ENCODE assay signal across 27 cellular contexts in the genomic region with DNA sequence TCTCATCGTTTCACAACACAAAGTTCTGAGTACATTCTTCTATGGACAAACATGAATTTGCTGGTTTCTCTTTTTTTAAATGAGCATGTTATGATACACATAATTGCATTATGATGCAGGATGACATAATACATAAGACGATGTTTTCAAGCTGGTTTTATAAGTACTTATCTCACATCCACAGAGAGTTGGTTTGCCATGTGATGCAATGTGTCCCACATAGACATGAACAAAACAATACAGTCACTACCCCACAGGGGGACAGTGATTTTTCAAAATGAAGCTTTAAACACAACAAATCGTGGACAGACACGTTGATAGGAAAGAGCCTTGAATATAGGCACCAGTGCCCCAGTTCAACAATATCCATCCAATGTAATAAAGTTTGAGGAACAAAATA.
"Had no signal": no experiment of that assay in that cellular context is flagged by ENCODE, and none has a peak within 500 bp of the region (broad histone marks: within the 10 kb centered on the region; RNA-seq: fewer than 3 reads in every experiment).

No MANE protein-coding gene starts in this region.

- H3K27me3 Mint-ChIP-seq: naive thymus-derived CD8-positive, alpha-beta T cell; stimulated activated naive B cell treated with anti-CD40 and anti-IgM and Interleukin-4, amounts not matched to agents 10 μg/mL and 1 μg/mL and 100 μg/mL, for 72 hours; stimulated activated naive CD8-positive, alpha-beta T cell treated with anti-CD3 and anti-CD28 coated beads, Interleukin-15, Interleukin-2, amounts not matched to agents 100 ng/mL and 50 ng/mL, for 24 hours had no signal

- H3K36me3 ChIP-seq: gastrocnemius medialis, tibial nerve, upper lobe of left lung had no signal

- H3K27ac Mint-ChIP-seq: nephron progenitor cell; stimulated activated naive B cell treated with anti-CD40 and anti-IgM and Interleukin-4, amounts not matched to agents 10 μg/mL and 1 μg/mL and 100 μg/mL, for 72 hours; stimulated activated naive CD8-positive, alpha-beta T cell treated with anti-CD3 and anti-CD28 coated beads, Interleukin-15, Interleukin-2, amounts not matched to agents 100 ng/mL and 50 ng/mL, for 24 hours had no signal

- H3K27ac ChIP-seq: dorsolateral prefrontal cortex, gastrocnemius medialis, psoas muscle, sigmoid colon, skin epidermis, spleen, thoracic aorta, tibial nerve, upper lobe of left lung had no signal

- H3K4me3 ChIP-seq: dorsolateral prefrontal cortex, gastrocnemius medialis, lung, psoas muscle, sigmoid colon, skin epidermis, spleen, thoracic aorta, tibial nerve, upper lobe of left lung had no signal

- ATAC-seq: gastrocnemius medialis; left ventricle myocardium superior; naive thymus-derived CD8-positive, alpha-beta T cell; psoas muscle; right cardiac atrium; stimulated activated naive B cell treated with anti-CD40 and anti-IgM and Interleukin-4, amounts not matched to agents 10 μg/mL and 1 μg/mL and 100 μg/mL, for 72 hours had no signal

- H3K4me1 ChIP-seq: gastrocnemius medialis, psoas muscle, sigmoid colon, spleen, upper lobe of left lung had no signal

- H3K9me3 Mint-ChIP-seq: naive thymus-derived CD8-positive, alpha-beta T cell; nephron progenitor cell; stimulated activated naive B cell treated with anti-CD40 and anti-IgM and Interleukin-4, amounts not matched to agents 10 μg/mL and 1 μg/mL and 100 μg/mL, for 72 hours; stimulated activated naive CD8-positive, alpha-beta T cell treated with anti-CD3 and anti-CD28 coated beads, Interleukin-15, Interleukin-2, amounts not matched to agents 100 ng/mL and 50 ng/mL, for 24 hours had no signal

- H3K9me3 ChIP-seq: gastrocnemius medialis, psoas muscle, sigmoid colon, spleen, thoracic aorta, tibial nerve, upper lobe of left lung had no signal

- DNase-seq: dorsolateral prefrontal cortex; effector CD4-positive, alpha-beta T cell; foreskin fibroblast; gastrocnemius medialis; head of caudate nucleus; left ventricle myocardium superior; mesenchymal stem cell; midbrain; naive thymus-derived CD8-positive, alpha-beta T cell; nephron progenitor cell; nucleus accumbens; posterior cingulate gyrus; psoas muscle; right cardiac atrium; sigmoid colon; spleen; stimulated activated CD4-positive, alpha-beta T cell treated with anti-CD3 and anti-CD28 coated beads, Interleukin-4, amount 100 ng/mL, for 4 hours; stimulated activated naive B cell treated with anti-CD40 and anti-IgM and Interleukin-4, amounts not matched to agents 10 μg/mL and 1 μg/mL and 100 μg/mL, for 72 hours; upper lobe of left lung had no signal

- H3K4me1 Mint-ChIP-seq: nephron progenitor cell had no signal

- H3K4me3 Mint-ChIP-seq: naive thymus-derived CD8-positive, alpha-beta T cell; nephron progenitor cell; stimulated activated naive B cell treated with anti-CD40 and anti-IgM and Interleukin-4, amounts not matched to agents 10 μg/mL and 1 μg/mL and 100 μg/mL, for 72 hours; stimulated activated naive CD8-positive, alpha-beta T cell treated with anti-CD3 and anti-CD28 coated beads, Interleukin-15, Interleukin-2, amounts not matched to agents 100 ng/mL and 50 ng/mL, for 24 hours had no signal

- FAIRE-seq: colon, keratinocyte, urothelium cell line had no signal

- H3K27me3 ChIP-seq: dorsolateral prefrontal cortex, gastrocnemius medialis, sigmoid colon, spleen, tibial nerve, upper lobe of left lung had no signal
